Comparison of ENCODE assay signal across 11 cellular contexts in genomic region chr11:44658451-44658850, GRCh38.
DNase-seq lines count a peak whose midpoint lies in the region; ATAC-seq and TF ChIP-seq lines count a peak whose summit lies in the region.
"Had no signal": no experiment of that assay in that cellular context is flagged by ENCODE, and none has a peak within 500 bp of the region (broad histone marks: within the 10 kb centered on the region; RNA-seq: fewer than 3 reads in every experiment).

No MANE protein-coding gene starts in this region.

- POLR2A ChIA-PET in AG04449 (lab: Yijun Ruan, JAX): no interaction called here

- H3K4me3 Mint-ChIP-seq in T-helper 1 cell treated with Interleukin-12 subunit alpha and Interleukin-12 subunit beta and Interleukin-4 antibody, amounts not matched to agents 30 μg/mL and 1 μg/mL, for 36 hours: no peak overlapping the region

- H3K4me1 Mint-ChIP-seq in T-helper 1 cell treated with Interleukin-12 subunit alpha and Interleukin-12 subunit beta and Interleukin-4 antibody, amounts not matched to agents 30 μg/mL and 1 μg/mL, for 36 hours (ENCODE audit: low read depth): peaks cover 26% of the 10 kb centered on the region

- H3K27ac Mint-ChIP-seq in T-helper 1 cell treated with Interleukin-12 subunit alpha and Interleukin-12 subunit beta and Interleukin-4 antibody, amounts not matched to agents 30 μg/mL and 1 μg/mL, for 36 hours: peak overlapping the region; percentile 28

- H3K27me3 Mint-ChIP-seq in T-helper 1 cell treated with Interleukin-12 subunit alpha and Interleukin-12 subunit beta and Interleukin-4 antibody, amounts not matched to agents 30 μg/mL and 1 μg/mL, for 36 hours (ENCODE audit: low read depth): peaks cover 26% of the 10 kb centered on the region

- in situ Hi-C loops in GM13977 (cut with MboI; ENCODE audit: low pct_unique_long_range_greater_than_20kb, low sequenced_read_pairs, unreplicated experiment): no loop called here

- H3K36me3 ChIP-seq in MG63 (no peaks in the 10 kb centered on the region), body of pancreas (replicated peaks in 1 of 2; ENCODE audit: insufficient read depth in 1 of 2, low read depth in 2 of 2) (no peaks in the 10 kb centered on the region)
- H3K36me3 ChIP-seq: spleen had no signal

- H3K27ac ChIP-seq in body of pancreas: no peak overlapping the region
- H3K27ac ChIP-seq: spleen had no signal

- TF ChIP-seq POLR2A in body of pancreas (IDR thresholded peaks at IDR 0.05): no peak

- H3K4me1 ChIP-seq in body of pancreas: no peaks in the 10 kb centered on the region
- H3K4me1 ChIP-seq: spleen had no signal

- TF ChIP-seq CTCF in AG04449 (IDR thresholded peaks at IDR 0.05; ENCODE audit: insufficient read depth, low read length, missing control alignments) (peak; percentile 32), GM13977 (IDR thresholded peaks at IDR 0.05; ENCODE audit: extremely low read depth, insufficient read depth, missing control alignments) (peak; percentile 22), fibroblast of pulmonary artery (IDR thresholded peaks at IDR 0.05; ENCODE audit: low read length, missing control alignments) (peak; percentile 40), body of pancreas (IDR thresholded peaks at IDR 0.05) (no peak)

- WGBS in body of pancreas, 2 donors: 12 to 52% methylated on average over 3 of the region's 3 CpGs

- intact Hi-C loops in body of pancreas (cut with DNase I): no loop called here

- no peaks in the 10 kb centered on the region for H3K27me3 ChIP-seq in MG63
- no peaks in the 10 kb centered on the region for H3K27me3 ChIP-seq in body of pancreas

- no peak for ATAC-seq in GM19467 (IDR thresholded peaks at IDR 0.05; ENCODE audit: unreplicated experiment)
- no peak for ATAC-seq in body of pancreas

- H3K9me3 ChIP-seq in MG63 (no peaks in the 10 kb centered on the region), body of pancreas (no peaks in the 10 kb centered on the region)
- H3K9me3 ChIP-seq: spleen had no signal

- CTCF ChIA-PET in AG04449 (lab: Yijun Ruan, JAX): interaction anchor here (0.7 to 1.5 kb wide), 5 partner anchors 81 to 253 kb away, joined by 3 to 4 read pairs (median 3); no protein-coding TSS in a partner anchor

- no peak for DNase-seq in AG04449 (ENCODE audit: low read depth, low spot score)
- peak; percentile 41 for DNase-seq in GM13977 (ENCODE audit: low spot score)
- DNase-seq in fibroblast of pulmonary artery (ENCODE audit: low read depth): peak; percentile 35
- no peak for DNase-seq in hepatic stellate cell (ENCODE audit: low spot score)
- no peak for DNase-seq in MG63
- no peak for DNase-seq in body of pancreas
- DNase-seq: HCEC 1CT, NCI-H510A, spleen had no signal

- peaks cover 7% of the 10 kb centered on the region for H3K9me3 Mint-ChIP-seq in T-helper 1 cell treated with Interleukin-12 subunit alpha and Interleukin-12 subunit beta and Interleukin-4 antibody, amounts not matched to agents 30 μg/mL and 1 μg/mL, for 36 hours

- peaks cover 2% of the 10 kb centered on the region for H3K36me3 Mint-ChIP-seq in T-helper 1 cell treated with Interleukin-12 subunit alpha and Interleukin-12 subunit beta and Interleukin-4 antibody, amounts not matched to agents 30 μg/mL and 1 μg/mL, for 36 hours (ENCODE audit: low read depth)

- H3K4me3 ChIP-seq in AG04449 (ENCODE audit: low read depth, low read length) (no peak overlapping the region), fibroblast of pulmonary artery (replicated peaks; ENCODE audit: low read depth, low read length) (no peak overlapping the region), MG63 (no peak overlapping the region), body of pancreas (no peak overlapping the region)
- H3K4me3 ChIP-seq: spleen had no signal

Comparison
In these comparisons a context has a peak if more than half of its experiments do, and no peak if none do; other contexts are left out.
1. DNase-seq: peak in GM13977 (single experiment) and fibroblast of pulmonary artery (single experiment); none in AG04449 (single experiment), hepatic stellate cell (single experiment), MG63 (single experiment) and body of pancreas (0 of 4).
2. CTCF ChIP-seq: peak in AG04449 (single experiment), GM13977 (single experiment) and fibroblast of pulmonary artery (single experiment); none in body of pancreas (0 of 7).